ENCODE assay signal across 1 cellular context in the genomic region with DNA sequence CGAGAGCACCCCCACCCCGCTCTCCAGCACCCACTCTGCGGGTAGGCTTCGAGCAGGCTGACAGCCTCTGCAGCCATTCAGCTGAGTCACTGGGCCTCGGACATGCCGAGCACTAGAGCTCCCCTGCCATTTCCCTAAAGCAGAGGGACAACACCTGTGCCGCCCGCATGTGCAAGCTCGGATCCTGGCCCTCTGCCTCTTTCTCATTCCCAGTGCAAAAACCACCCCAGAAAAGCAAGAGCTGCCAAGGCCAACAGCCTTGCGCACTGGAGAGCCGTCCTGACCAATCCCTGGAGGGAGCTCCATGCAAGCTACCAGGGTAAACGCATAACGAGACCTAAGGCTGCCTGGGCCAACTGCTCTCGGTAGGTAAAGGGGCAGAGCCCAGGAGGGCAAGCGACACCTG.
TF ChIP-seq lines count a peak whose summit lies in the region.

No MANE protein-coding gene starts in this region.

TF ChIP-seq in K562, 482 proteins besides CTCF, POLR2A, EP300 and RAD21:
- TF ChIP-seq PHF8 (IDR thresholded peaks at IDR 0.05; ENCODE audit: borderline replicate concordance, low read length) = no peak
- TF ChIP-seq TRIM28 (IDR thresholded peaks at IDR 0.05) = no peak
- TF ChIP-seq KAT2B (IDR thresholded peaks at IDR 0.05; ENCODE audit: low read depth, low read length) = no peak
- TF ChIP-seq ZNF121 (CRISPR knock-in tag; conservative IDR thresholded peaks at IDR 0.05) = no peak
- no peak for TF ChIP-seq BACH1 (tag; IDR thresholded peaks at IDR 0.05)
- no peak for TF ChIP-seq HNRNPH1 (optimal IDR thresholded peaks at IDR 0.05; ENCODE audit: low read depth, low read length)
- TF ChIP-seq ZNF224 (CRISPR knock-in tag; IDR thresholded peaks at IDR 0.05) = no peak
- TF ChIP-seq ZKSCAN3 (CRISPR knock-in tag; IDR thresholded peaks at IDR 0.05) = no peak
- TF ChIP-seq CREB3L1 (IDR thresholded peaks at IDR 0.05; ENCODE audit: borderline replicate concordance, low read depth) = no peak
- TF ChIP-seq RBFOX2 (IDR thresholded peaks at IDR 0.05; ENCODE audit: low read depth, low read length) = peak; percentile 51; the same call in 1 of the 2 replicates
- TF ChIP-seq PHB2 (IDR thresholded peaks at IDR 0.05; ENCODE audit: low read depth) = no peak
- no peak for TF ChIP-seq MLX (CRISPR knock-in tag; conservative IDR thresholded peaks at IDR 0.05)
- peak; percentile 62 for TF ChIP-seq ZNF316 (IDR thresholded peaks at IDR 0.05)
- peak; percentile 59; the same call in 1 of the 2 replicates for TF ChIP-seq C11orf30 (IDR thresholded peaks at IDR 0.05; ENCODE audit: low read depth)
- TF ChIP-seq NFE2 (IDR thresholded peaks at IDR 0.05; ENCODE audit: low read depth) = peak; percentile 60
- TF ChIP-seq MAFG (tag; conservative IDR thresholded peaks at IDR 0.05) = peak; percentile 51; the same call in 1 of the 2 replicates
- TF ChIP-seq, protein P1, sequence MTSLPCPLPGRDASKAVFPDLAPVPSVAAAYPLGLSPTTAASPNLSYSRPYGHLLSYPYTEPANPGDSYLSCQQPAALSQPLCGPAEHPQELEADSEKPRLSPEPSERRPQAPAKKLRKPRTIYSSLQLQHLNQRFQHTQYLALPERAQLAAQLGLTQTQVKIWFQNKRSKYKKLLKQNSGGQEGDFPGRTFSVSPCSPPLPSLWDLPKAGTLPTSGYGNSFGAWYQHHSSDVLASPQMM (CRISPR knock-in tag; IDR thresholded peaks at IDR 0.05) = no peak
- TF ChIP-seq, protein P2, sequence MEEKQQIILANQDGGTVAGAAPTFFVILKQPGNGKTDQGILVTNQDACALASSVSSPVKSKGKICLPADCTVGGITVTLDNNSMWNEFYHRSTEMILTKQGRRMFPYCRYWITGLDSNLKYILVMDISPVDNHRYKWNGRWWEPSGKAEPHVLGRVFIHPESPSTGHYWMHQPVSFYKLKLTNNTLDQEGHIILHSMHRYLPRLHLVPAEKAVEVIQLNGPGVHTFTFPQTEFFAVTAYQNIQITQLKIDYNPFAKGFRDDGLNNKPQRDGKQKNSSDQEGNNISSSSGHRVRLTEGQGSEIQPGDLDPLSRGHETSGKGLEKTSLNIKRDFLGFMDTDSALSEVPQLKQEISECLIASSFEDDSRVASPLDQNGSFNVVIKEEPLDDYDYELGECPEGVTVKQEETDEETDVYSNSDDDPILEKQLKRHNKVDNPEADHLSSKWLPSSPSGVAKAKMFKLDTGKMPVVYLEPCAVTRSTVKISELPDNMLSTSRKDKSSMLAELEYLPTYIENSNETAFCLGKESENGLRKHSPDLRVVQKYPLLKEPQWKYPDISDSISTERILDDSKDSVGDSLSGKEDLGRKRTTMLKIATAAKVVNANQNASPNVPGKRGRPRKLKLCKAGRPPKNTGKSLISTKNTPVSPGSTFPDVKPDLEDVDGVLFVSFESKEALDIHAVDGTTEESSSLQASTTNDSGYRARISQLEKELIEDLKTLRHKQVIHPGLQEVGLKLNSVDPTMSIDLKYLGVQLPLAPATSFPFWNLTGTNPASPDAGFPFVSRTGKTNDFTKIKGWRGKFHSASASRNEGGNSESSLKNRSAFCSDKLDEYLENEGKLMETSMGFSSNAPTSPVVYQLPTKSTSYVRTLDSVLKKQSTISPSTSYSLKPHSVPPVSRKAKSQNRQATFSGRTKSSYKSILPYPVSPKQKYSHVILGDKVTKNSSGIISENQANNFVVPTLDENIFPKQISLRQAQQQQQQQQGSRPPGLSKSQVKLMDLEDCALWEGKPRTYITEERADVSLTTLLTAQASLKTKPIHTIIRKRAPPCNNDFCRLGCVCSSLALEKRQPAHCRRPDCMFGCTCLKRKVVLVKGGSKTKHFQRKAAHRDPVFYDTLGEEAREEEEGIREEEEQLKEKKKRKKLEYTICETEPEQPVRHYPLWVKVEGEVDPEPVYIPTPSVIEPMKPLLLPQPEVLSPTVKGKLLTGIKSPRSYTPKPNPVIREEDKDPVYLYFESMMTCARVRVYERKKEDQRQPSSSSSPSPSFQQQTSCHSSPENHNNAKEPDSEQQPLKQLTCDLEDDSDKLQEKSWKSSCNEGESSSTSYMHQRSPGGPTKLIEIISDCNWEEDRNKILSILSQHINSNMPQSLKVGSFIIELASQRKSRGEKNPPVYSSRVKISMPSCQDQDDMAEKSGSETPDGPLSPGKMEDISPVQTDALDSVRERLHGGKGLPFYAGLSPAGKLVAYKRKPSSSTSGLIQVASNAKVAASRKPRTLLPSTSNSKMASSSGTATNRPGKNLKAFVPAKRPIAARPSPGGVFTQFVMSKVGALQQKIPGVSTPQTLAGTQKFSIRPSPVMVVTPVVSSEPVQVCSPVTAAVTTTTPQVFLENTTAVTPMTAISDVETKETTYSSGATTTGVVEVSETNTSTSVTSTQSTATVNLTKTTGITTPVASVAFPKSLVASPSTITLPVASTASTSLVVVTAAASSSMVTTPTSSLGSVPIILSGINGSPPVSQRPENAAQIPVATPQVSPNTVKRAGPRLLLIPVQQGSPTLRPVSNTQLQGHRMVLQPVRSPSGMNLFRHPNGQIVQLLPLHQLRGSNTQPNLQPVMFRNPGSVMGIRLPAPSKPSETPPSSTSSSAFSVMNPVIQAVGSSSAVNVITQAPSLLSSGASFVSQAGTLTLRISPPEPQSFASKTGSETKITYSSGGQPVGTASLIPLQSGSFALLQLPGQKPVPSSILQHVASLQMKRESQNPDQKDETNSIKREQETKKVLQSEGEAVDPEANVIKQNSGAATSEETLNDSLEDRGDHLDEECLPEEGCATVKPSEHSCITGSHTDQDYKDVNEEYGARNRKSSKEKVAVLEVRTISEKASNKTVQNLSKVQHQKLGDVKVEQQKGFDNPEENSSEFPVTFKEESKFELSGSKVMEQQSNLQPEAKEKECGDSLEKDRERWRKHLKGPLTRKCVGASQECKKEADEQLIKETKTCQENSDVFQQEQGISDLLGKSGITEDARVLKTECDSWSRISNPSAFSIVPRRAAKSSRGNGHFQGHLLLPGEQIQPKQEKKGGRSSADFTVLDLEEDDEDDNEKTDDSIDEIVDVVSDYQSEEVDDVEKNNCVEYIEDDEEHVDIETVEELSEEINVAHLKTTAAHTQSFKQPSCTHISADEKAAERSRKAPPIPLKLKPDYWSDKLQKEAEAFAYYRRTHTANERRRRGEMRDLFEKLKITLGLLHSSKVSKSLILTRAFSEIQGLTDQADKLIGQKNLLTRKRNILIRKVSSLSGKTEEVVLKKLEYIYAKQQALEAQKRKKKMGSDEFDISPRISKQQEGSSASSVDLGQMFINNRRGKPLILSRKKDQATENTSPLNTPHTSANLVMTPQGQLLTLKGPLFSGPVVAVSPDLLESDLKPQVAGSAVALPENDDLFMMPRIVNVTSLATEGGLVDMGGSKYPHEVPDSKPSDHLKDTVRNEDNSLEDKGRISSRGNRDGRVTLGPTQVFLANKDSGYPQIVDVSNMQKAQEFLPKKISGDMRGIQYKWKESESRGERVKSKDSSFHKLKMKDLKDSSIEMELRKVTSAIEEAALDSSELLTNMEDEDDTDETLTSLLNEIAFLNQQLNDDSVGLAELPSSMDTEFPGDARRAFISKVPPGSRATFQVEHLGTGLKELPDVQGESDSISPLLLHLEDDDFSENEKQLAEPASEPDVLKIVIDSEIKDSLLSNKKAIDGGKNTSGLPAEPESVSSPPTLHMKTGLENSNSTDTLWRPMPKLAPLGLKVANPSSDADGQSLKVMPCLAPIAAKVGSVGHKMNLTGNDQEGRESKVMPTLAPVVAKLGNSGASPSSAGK (IDR thresholded peaks at IDR 0.05) = peak; percentile 32; the same call in 1 of the 2 replicates
- TF ChIP-seq MTA1 (IDR thresholded peaks at IDR 0.05; ENCODE audit: borderline replicate concordance) = no peak
- TF ChIP-seq GTF2B (IDR thresholded peaks at IDR 0.05; ENCODE audit: extremely low read depth, insufficient read length) = no peak
- 0 out of 2 replicates have a peak, but pooled peaks have one; percentile 25 for TF ChIP-seq MAFK (IDR thresholded peaks at IDR 0.05; ENCODE audit: low read length)
